ENCODE assay signal across 7 cellular contexts in the genomic region with DNA sequence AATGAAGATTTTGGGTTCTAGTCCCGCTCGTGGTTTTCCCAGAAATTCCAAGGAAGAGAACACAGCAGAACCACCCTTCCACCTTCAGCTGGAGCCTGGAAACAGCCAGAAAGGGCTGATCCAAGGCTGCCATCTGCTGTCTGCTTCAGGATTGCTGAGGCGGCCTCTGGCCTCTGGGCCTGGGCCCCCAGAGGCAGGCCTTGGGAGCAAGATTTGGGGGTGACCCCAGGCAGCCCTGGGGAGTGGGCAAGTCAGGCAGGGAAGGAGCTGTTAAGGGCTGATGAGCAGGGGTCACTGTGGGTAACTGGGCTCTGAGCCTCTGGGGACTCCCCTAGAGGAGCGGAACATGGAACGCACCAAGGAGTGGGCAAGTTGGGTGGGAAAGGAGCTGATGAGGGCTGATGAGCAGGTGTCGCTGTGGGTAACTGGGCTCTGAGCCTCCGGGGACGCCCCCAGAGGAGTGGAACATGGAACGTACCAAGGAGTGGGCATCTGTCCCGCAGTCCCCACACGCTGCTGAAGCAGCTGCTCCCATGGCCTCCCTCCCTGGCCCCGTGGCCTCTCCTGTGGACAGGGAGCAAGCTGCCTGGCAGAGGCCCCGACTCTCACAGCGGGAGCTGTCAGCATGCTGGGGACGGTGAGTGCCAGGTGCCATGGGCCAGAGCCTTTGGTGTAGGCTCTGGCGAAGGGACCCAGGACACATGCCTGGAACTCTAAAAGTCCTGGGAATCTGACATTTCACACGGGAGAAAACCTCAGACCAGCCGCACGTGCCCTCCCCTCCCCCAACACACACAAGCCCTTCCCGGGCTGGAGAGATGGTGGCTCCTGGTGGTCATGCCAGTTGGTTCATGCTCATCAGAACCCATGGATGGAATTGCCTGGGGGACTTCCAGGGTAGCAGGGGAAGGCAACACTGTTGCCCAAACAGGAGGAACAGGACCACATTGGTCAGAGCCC.
DNase-seq lines count a peak whose midpoint lies in the region; ATAC-seq and TF ChIP-seq lines count a peak whose summit lies in the region.
"Not testable (repeated sequence)": the region's sequence is repeated elsewhere in the genome, so short reads cannot be mapped to it uniquely, and the experiment has no call there.

No MANE protein-coding gene starts in this region.

- H3K9me3 ChIP-seq in parathyroid adenoma (ENCODE audit: control insufficient read depth, low read length), result not testable (repeated sequence)

- H3K27ac ChIP-seq in parathyroid adenoma, result not testable (repeated sequence)

- peak; percentile 50 for TF ChIP-seq CTCF in fibroblast of villous mesenchyme (IDR thresholded peaks at IDR 0.05; ENCODE audit: insufficient read depth, low read depth, low read length)
- peak; percentile 13 for TF ChIP-seq CTCF in kidney epithelial cell (IDR thresholded peaks at IDR 0.05; ENCODE audit: insufficient read depth, low read length, poor library complexity, severe bottlenecking)
- peak; percentile 60 for TF ChIP-seq CTCF in parathyroid adenoma (IDR thresholded peaks at IDR 0.05)

- H3K4me3 ChIP-seq in fibroblast of villous mesenchyme (ENCODE audit: low read depth, low read length); kidney epithelial cell (ENCODE audit: low read depth, low read length); parathyroid adenoma (ENCODE audit: low read depth, low read length): not testable (repeated sequence)

- H3K79me2 ChIP-seq in parathyroid adenoma, result not testable (repeated sequence)

- peak; percentile 1 for DNase-seq in DMS53 treated with DMSO at 0.1 percent for 48 hours (lab: John Stamatoyannopoulos, UW; ENCODE audit: unreplicated experiment)
- peak; percentile 13 for DNase-seq in NCI-H1092 treated with DMSO at 0.1 percent for 48 hours (lab: John Stamatoyannopoulos, UW)
- peak; percentile 81 for DNase-seq in cerebellar cortex (ENCODE audit: low spot score)
- not testable (repeated sequence) for DNase-seq in fibroblast of villous mesenchyme (ENCODE audit: low read depth); kidney epithelial cell (ENCODE audit: low read depth)

- not testable (repeated sequence) for H2AFZ ChIP-seq in parathyroid adenoma

- ATAC-seq in SK-N-SH treated with all-trans-retinoic acid at 6 μM for 48 hours, result peak; percentile 72

- H3K27me3 ChIP-seq in kidney epithelial cell (ENCODE audit: control insufficient read depth, insufficient read depth, low read length); parathyroid adenoma (ENCODE audit: control insufficient read depth, insufficient read depth, low read length): not testable (repeated sequence)

- H3K36me3 ChIP-seq in kidney epithelial cell (ENCODE audit: control insufficient read depth, insufficient read depth, low read length); parathyroid adenoma (ENCODE audit: control insufficient read depth, insufficient read depth, low read length): not testable (repeated sequence)

- H3K4me2 ChIP-seq in parathyroid adenoma (ENCODE audit: low read length), result not testable (repeated sequence)

- not testable (repeated sequence) for H3K9ac ChIP-seq in parathyroid adenoma

- peaks cover 23% of the 10 kb centered on the region for H3K4me1 ChIP-seq in parathyroid adenoma
